ENCODE assay signal across 20 cellular contexts in the genomic region with DNA sequence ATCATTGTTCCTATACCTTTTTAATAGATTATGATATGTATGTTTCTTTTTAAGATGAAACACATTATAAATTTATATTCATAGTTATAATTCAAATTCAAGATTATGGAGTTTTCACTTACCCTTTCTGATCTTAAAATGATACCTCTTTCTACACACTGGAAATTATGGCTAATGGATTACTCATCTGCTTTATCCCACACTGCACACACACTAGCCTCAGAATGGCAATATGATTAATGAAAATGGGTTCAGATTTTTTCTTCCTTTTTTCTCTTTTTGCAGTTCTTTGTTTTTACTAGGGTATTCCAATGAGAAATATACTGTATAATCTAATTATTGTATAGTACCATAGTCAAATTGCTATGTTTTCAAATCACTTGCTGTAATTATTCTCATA.
A peak's percentile ranks its signal among the peaks of the same experiment; 100 is the strongest.
DNase-seq lines count a peak whose midpoint lies in the region; ATAC-seq and TF ChIP-seq lines count a peak whose summit lies in the region.
"Had no signal": no experiment of that assay in that cellular context is flagged by ENCODE, and none has a peak within 500 bp of the region (broad histone marks: within the 10 kb centered on the region; RNA-seq: fewer than 3 reads in every experiment).

No MANE protein-coding gene starts in this region.

- peaks cover 59% of the 10 kb centered on the region for H3K4me1 Mint-ChIP-seq in HFFc6 (ENCODE audit: low read depth)
- H3K4me1 Mint-ChIP-seq: CD8-positive, alpha-beta memory T cell had no signal

- peaks cover 13% of the 10 kb centered on the region for H3K36me3 ChIP-seq in ACC112 (ENCODE audit: insufficient read depth, low read length)
- no peaks in the 10 kb centered on the region for H3K36me3 ChIP-seq in esophagus squamous epithelium
- H3K36me3 ChIP-seq: BLaER1 had no signal

- no peaks in the 10 kb centered on the region for H3K27me3 ChIP-seq in ACC112 (ENCODE audit: insufficient read depth, low read length)
- H3K27me3 ChIP-seq in esophagus squamous epithelium = no peaks in the 10 kb centered on the region
- H3K27me3 ChIP-seq: BLaER1 had no signal

- H3K36me3 Mint-ChIP-seq in HFFc6 (ENCODE audit: low read depth) = peaks cover 17% of the 10 kb centered on the region
- H3K36me3 Mint-ChIP-seq: CD8-positive, alpha-beta memory T cell had no signal

- H3K9me3 Mint-ChIP-seq in HFFc6 = peaks cover 12% of the 10 kb centered on the region
- H3K9me3 Mint-ChIP-seq: IgD-negative memory B cell had no signal

- H3K4me3 Mint-ChIP-seq in HFFc6 = no peak overlapping the region
- H3K4me3 Mint-ChIP-seq: CD8-positive, alpha-beta memory T cell; IgD-negative memory B cell had no signal

- H3K4me1 ChIP-seq in ACC112 (ENCODE audit: control insufficient read depth, insufficient read depth, low read length, unreplicated experiment) = peaks cover 26% of the 10 kb centered on the region
- peaks cover 0 to 9% (median 0%) of the 10 kb centered on the region in 3 donors for H3K4me1 ChIP-seq in esophagus squamous epithelium
- H3K4me1 ChIP-seq: BLaER1 had no signal

- TF ChIP-seq CTCF in HFFc6 (IDR thresholded peaks at IDR 0.05) (no peak), astrocyte of the spinal cord (IDR thresholded peaks at IDR 0.05; ENCODE audit: low read depth, low read length) (no peak), fibroblast of the aortic adventitia (IDR thresholded peaks at IDR 0.05; ENCODE audit: insufficient read depth, low read length) (no peak), esophagus squamous epithelium (IDR thresholded peaks at IDR 0.05) (no peak)

- no peak for DNase-seq in HFFc6
- peak; percentile 23 for DNase-seq in astrocyte of the spinal cord (ENCODE audit: low read depth, low spot score)
- peak; percentile 25 for DNase-seq in fibroblast of the aortic adventitia (ENCODE audit: low read depth)
- DNase-seq in T1000 (lab: John Stamatoyannopoulos, UW) = no peak
- DNase-seq in esophagus squamous epithelium (lab: John Stamatoyannopoulos, UW) = no peak
- no peak for DNase-seq in MV-4-11 (lab: John Stamatoyannopoulos, UW)
- DNase-seq: CD8-positive, alpha-beta memory T cell; DMS79; GDM1; H7; Kasumi-1; NCI-H187; NCI-H345; NCI-H526 treated with DMSO at 0.1 percent for 48 hours; NK-92 treated with Interleukin-12 subunit alpha and Interleukin-12 subunit beta, amount 100 ng/mL, for 24 hours; OCI-M1 had no signal

- H2AFZ ChIP-seq in ACC112 (ENCODE audit: low read length, unreplicated experiment) = no peak overlapping the region

- in situ Hi-C loops in astrocyte of the spinal cord (cut with HindIII; ENCODE audit: low sequenced_read_pairs) = no loop called here

- H3K9me3 ChIP-seq in esophagus squamous epithelium = no peaks in the 10 kb centered on the region
- H3K9me3 ChIP-seq: BLaER1 had no signal

- peak overlapping the region; percentile 60 for H3K27ac Mint-ChIP-seq in HFFc6
- H3K27ac Mint-ChIP-seq: CD8-positive, alpha-beta memory T cell; IgD-negative memory B cell had no signal

- intact Hi-C loops in esophagus squamous epithelium (cut with DNase I) = no loop called here

- H3K4me3 ChIP-seq in ACC112 (ENCODE audit: low read depth, low read length) (peak overlapping the region; percentile 49; the same call in 1 of the 2 replicates), astrocyte of the spinal cord (ENCODE audit: low read depth, low read length) (no peak overlapping the region), fibroblast of the aortic adventitia (ENCODE audit: low read depth, low read length) (no peak overlapping the region), esophagus squamous epithelium (no peak overlapping the region)
- H3K4me3 ChIP-seq: BLaER1 had no signal

- TF ChIP-seq POLR2A in esophagus squamous epithelium (IDR thresholded peaks at IDR 0.05) = no peak

- H3K27me3 Mint-ChIP-seq in HFFc6 (ENCODE audit: insufficient read depth) = peaks cover 1% of the 10 kb centered on the region; the same call in 1 of the 2 replicates
- H3K27me3 Mint-ChIP-seq: IgD-negative memory B cell had no signal

- ATAC-seq in GM21360 (IDR thresholded peaks at IDR 0.05; ENCODE audit: unreplicated experiment) = no peak

- H3K27ac ChIP-seq in ACC112 (ENCODE audit: low read depth, low read length) (peak overlapping the region; percentile 75), esophagus squamous epithelium (no peak overlapping the region)
- H3K27ac ChIP-seq: BLaER1 had no signal

- no peaks in the 10 kb centered on the region for H3K79me2 ChIP-seq in ACC112 (ENCODE audit: control insufficient read depth, insufficient read depth, low read length, unreplicated experiment)

Comparison
In these comparisons a context has a peak if more than half of its experiments do, and no peak if none do; other contexts are left out.
1. DNase-seq: peak in astrocyte of the spinal cord (single experiment) and fibroblast of the aortic adventitia (single experiment); none in HFFc6 (single experiment), T1000 (single experiment), esophagus squamous epithelium (single experiment) and MV-4-11 (single experiment).